ENCODE assay signal across 8 cellular contexts in the genomic region with DNA sequence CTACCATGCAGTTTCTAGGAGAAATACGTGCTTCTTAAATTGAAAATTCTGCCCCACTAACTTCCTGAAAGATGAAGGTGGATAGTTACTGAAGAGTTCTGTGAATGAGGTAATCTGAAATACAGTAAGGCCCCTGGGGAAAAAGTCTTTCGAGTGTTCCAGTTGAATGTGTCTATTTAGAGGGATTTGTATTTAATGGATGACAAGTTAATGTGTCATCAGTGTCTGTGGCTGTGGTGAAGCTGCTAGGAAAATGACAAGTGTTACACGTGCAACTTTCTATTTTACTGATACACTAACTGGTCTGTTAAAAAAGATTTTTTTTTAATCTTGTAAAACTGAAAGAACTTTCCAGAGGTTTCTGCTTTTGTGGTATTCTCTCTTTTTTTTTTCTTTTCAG.
DNase-seq lines count a peak whose midpoint lies in the region; ATAC-seq and TF ChIP-seq lines count a peak whose summit lies in the region.

No MANE protein-coding gene starts in this region.

- H3K4me3 ChIP-seq in choroid plexus epithelial cell (ENCODE audit: low read depth, low read length): no peak overlapping the region

- peak; percentile 73 for ATAC-seq in GM18502 (IDR thresholded peaks at IDR 0.05; ENCODE audit: poor library complexity, unreplicated experiment)
- ATAC-seq in GM21576 (IDR thresholded peaks at IDR 0.05; ENCODE audit: unreplicated experiment): peak; percentile 64
- peak; percentile 62 for ATAC-seq in HG03565 (IDR thresholded peaks at IDR 0.05; ENCODE audit: unreplicated experiment)

- no peak for TF ChIP-seq CTCF in choroid plexus epithelial cell (conservative IDR thresholded peaks at IDR 0.05; ENCODE audit: low read depth, low read length)

- DNase-seq in choroid plexus epithelial cell (ENCODE audit: low read depth) (peak; percentile 27), islet precursor cell (no peak), SIG-M5 treated with dmso at 0.1 percent for 504 hours (lab: John Stamatoyannopoulos, UW; ENCODE audit: unreplicated experiment) (no peak), CD1c-positive myeloid dendritic cell (ENCODE audit: extremely low spot score) (no peak), NCI-H1105 treated with DMSO at 0.1 percent for 48 hours (lab: John Stamatoyannopoulos, UW) (no peak)
